ENCODE assay signal across 31 cellular contexts in the genomic region with DNA sequence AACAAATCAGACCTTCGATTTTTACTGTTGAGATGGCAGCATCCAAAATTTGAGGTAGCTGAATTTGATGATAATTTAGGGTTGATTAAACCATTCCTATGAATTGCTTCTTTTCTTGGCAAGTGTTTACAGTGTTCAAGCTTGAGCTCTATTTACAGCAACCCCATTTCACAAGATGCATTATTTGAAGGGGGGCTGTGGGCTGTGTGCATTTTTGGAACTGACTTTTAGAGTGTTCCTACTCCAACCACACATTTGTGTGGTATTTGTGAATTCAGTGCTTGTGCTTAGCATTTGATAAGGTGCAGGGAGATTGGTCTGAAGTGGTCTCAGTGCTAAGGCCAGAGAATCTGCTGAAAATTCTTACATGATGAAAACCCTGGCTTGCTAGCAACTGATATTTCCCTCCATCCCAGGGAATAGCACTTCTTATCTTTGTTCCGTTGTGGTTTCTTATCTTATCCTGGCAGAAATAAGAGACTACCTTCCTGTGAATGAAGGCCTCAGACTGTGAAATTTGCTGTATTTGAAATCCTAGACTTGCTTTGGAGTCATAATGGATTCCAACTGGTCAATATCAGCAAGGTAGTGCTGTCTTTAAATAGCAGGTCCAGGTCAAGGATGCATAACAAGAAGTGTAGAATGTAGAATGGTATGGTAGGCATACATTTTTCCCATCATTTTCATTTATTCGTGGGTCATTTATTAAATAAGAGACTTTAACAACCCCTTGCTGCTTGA.
DNase-seq lines count a peak whose midpoint lies in the region; ATAC-seq, FAIRE-seq and TF ChIP-seq lines count a peak whose summit lies in the region.
"Had no signal": no experiment of that assay in that cellular context is flagged by ENCODE, and none has a peak within 500 bp of the region (broad histone marks: within the 10 kb centered on the region; RNA-seq: fewer than 3 reads in every experiment).

No MANE protein-coding gene starts in this region.

- in situ Hi-C loops in K562 (cut with MboI): no loop called here

- DNase-seq in GDM1 (lab: John Stamatoyannopoulos, UW) (peak; percentile 21), OCI-M1 (lab: John Stamatoyannopoulos, UW) (peak; percentile 98), K562 (ENCODE audit: extremely low read depth in 1 of 4, low spot score in 3 of 4) (peak; percentile 30 to 90 (median 55)), iris pigment epithelial cell (ENCODE audit: low read depth) (peak; percentile 1), glutamatergic neuron (no peak)
- DNase-seq in effector memory CD8-positive, alpha-beta T cell: no peak
- DNase-seq: activated B cell treated with CpG ODN at 0.5 μM for 24 hours; activated CD4-positive, alpha-beta T cell treated with anti-CD3 and anti-CD28 coated beads, Interleukin-2, amount 50 U/mL, for 1 hour; activated gamma-delta T cell treated with Interleukin-2 at 50 U/mL for 16 hours; activated T-cell treated with anti-CD3 and anti-CD28 coated beads, Interleukin-2, amount 50 U/mL, for 4 hours; body of pancreas; CD8-positive, alpha-beta T cell; DMS153; foreskin melanocyte; naive B cell; NCI-H1092; NCI-H187 treated with DMSO at 0.1 percent for 48 hours; NCI-H2171 treated with DMSO at 0.1 percent for 48 hours; NCI-H524 treated with DMSO at 0.1 percent for 48 hours; NK-92 treated with Interleukin-12 subunit alpha and Interleukin-12 subunit beta, amount 100 ng/mL, for 24 hours; occipital lobe; Right ventricle myocardium superior; stomach had no signal

- peak overlapping the region; percentile 53; the same call in 2 of the 3 replicates for H3K27ac ChIP-seq in K562 (ENCODE audit: extremely low read depth, low read depth, low read length)
- H3K27ac ChIP-seq: body of pancreas, esophagus muscularis mucosa, hepatocyte, skin epidermis, stomach, tibial nerve had no signal

- no peak overlapping the region for H3K4me3 ChIP-seq in K562
- H3K4me3 ChIP-seq: body of pancreas, esophagus muscularis mucosa, hepatocyte, skin epidermis, stomach, tibial nerve had no signal

- POLR2A ChIA-PET in K562 (lab: Yijun Ruan, JAX): interaction anchor here (1.3 to 1.7 kb wide), 2 partner anchors 8 to 12 kb away, joined by 3 to 8 read pairs; no protein-coding TSS in a partner anchor

- peak overlapping the region; percentile 42 for H3K4me2 ChIP-seq in K562 (ENCODE audit: insufficient read depth, low read length)
- H3K4me2 ChIP-seq: hepatocyte had no signal

- no peaks in the 10 kb centered on the region for H3K4me1 Mint-ChIP-seq in effector memory CD8-positive, alpha-beta T cell (ENCODE audit: low read depth in 2 of 2)
- H3K4me1 Mint-ChIP-seq in glutamatergic neuron (ENCODE audit: low read depth, unreplicated experiment): peaks cover 7% of the 10 kb centered on the region
- H3K4me1 Mint-ChIP-seq: activated B cell treated with CpG ODN at 0.5 μM for 24 hours, B cell, naive B cell had no signal

- ATAC-seq in K562 (peak; percentile 87), GM21529 (IDR thresholded peaks at IDR 0.05; ENCODE audit: unreplicated experiment) (no peak), GM18498 (IDR thresholded peaks at IDR 0.05; ENCODE audit: unreplicated experiment) (no peak)
- no peak for ATAC-seq in effector memory CD8-positive, alpha-beta T cell (replicated peaks)
- ATAC-seq: activated T-cell treated with anti-CD3 and anti-CD28 coated beads, Interleukin-2, amount 50 U/mL, for 4 hours; body of pancreas; CD8-positive, alpha-beta T cell had no signal

- H3K36me3 Mint-ChIP-seq in effector memory CD8-positive, alpha-beta T cell (ENCODE audit: insufficient read depth): no peaks in the 10 kb centered on the region
- H3K36me3 Mint-ChIP-seq in glutamatergic neuron (ENCODE audit: unreplicated experiment): no peaks in the 10 kb centered on the region
- H3K36me3 Mint-ChIP-seq: CD8-positive, alpha-beta T cell; mesothelial cell of epicardium; naive B cell had no signal

- H2AFZ ChIP-seq in K562 (ENCODE audit: low read depth, low read length): 0 out of 2 replicates have a peak overlapping the region, but pooled peaks have one; percentile 10
- H2AFZ ChIP-seq: hepatocyte had no signal

- H4K20me1 ChIP-seq in K562 (replicated peaks; ENCODE audit: control insufficient read depth, insufficient read depth, low read length): no peaks in the 10 kb centered on the region

- TF ChIP-seq POLR2A in K562 (conservative IDR thresholded peaks at IDR 0.05): no peak

- peaks cover 7 to 32% of the 10 kb centered on the region in 2 experiments; a peak in 4 of 5 replicates for H3K4me1 ChIP-seq in K562 (replicated peaks in 1 of 2; ENCODE audit: control insufficient read depth in 2 of 2, insufficient read depth in 2 of 2, low read length in 2 of 2)
- H3K4me1 ChIP-seq: body of pancreas, esophagus muscularis mucosa, stomach, tibial nerve had no signal

- WGBS in K562 (ENCODE audit: insufficient coverage, low coverage, missing lambda C conversion rate): 0% methylated on average over 3 of the region's 3 CpGs

- no peaks in the 10 kb centered on the region for H3K79me2 ChIP-seq in K562 (ENCODE audit: control insufficient read depth, insufficient read depth, low read length)
- H3K79me2 ChIP-seq: hepatocyte had no signal

- no peak overlapping the region for H3K27ac Mint-ChIP-seq in effector memory CD8-positive, alpha-beta T cell
- H3K27ac Mint-ChIP-seq in glutamatergic neuron (ENCODE audit: unreplicated experiment): no peak overlapping the region
- H3K27ac Mint-ChIP-seq: activated B cell treated with CpG ODN at 0.5 μM for 24 hours; B cell; CD8-positive, alpha-beta T cell; mesothelial cell of epicardium; naive B cell had no signal

- no peaks in the 10 kb centered on the region for H3K36me3 ChIP-seq in K562 (ENCODE audit: control insufficient read depth, insufficient read depth, low read length)
- H3K36me3 ChIP-seq: esophagus muscularis mucosa, stomach, tibial nerve had no signal

- no peaks in the 10 kb centered on the region for H3K27me3 Mint-ChIP-seq in effector memory CD8-positive, alpha-beta T cell
- H3K27me3 Mint-ChIP-seq in glutamatergic neuron (ENCODE audit: unreplicated experiment): peaks cover 1% of the 10 kb centered on the region
- H3K27me3 Mint-ChIP-seq: activated B cell treated with CpG ODN at 0.5 μM for 24 hours, B cell, naive B cell had no signal

- H3K27me3 ChIP-seq in K562 (ENCODE audit: control insufficient read depth in 2 of 2, insufficient read depth in 2 of 2, low read length in 2 of 2): no peaks in the 10 kb centered on the region
- H3K27me3 ChIP-seq: body of pancreas, esophagus muscularis mucosa, hepatocyte, stomach, tibial nerve had no signal

- intact Hi-C loops in K562 (cut with micrococcal nuclease): loop anchor here (2.0 to 10.0 kb wide), 3 partner anchors 15 to 137 kb away; no protein-coding TSS in a partner anchor

- BruUV-seq in K562 (replicated peaks; lab: Mats Ljungman, UMichigan): no TSS peak

- peak; percentile 92 for FAIRE-seq in K562 (lab: Jason Lieb, UNC)

- no peaks in the 10 kb centered on the region for H3K9me1 ChIP-seq in K562 (ENCODE audit: control insufficient read depth, insufficient read depth, low read length)

- peaks cover 4 to 8% of the 10 kb centered on the region in 2 donors for H3K9me3 Mint-ChIP-seq in effector memory CD8-positive, alpha-beta T cell
- no peaks in the 10 kb centered on the region for H3K9me3 Mint-ChIP-seq in glutamatergic neuron (ENCODE audit: unreplicated experiment)
- H3K9me3 Mint-ChIP-seq: activated T-cell treated with anti-CD3 and anti-CD28 coated beads, Interleukin-2, amount 50 U/mL, for 4 hours; CD8-positive, alpha-beta T cell; mesothelial cell of epicardium had no signal

- TF ChIP-seq EP300 in K562 (IDR thresholded peaks at IDR 0.05; ENCODE audit: low read length): peak; percentile 99

- TF ChIP-seq RAD21 in K562 (CRISPR knock-in tag; conservative IDR thresholded peaks at IDR 0.05 in 1 of 2, IDR thresholded peaks at IDR 0.05 in 1 of 2): peak; percentile 14 to 37; a peak in 2 of 4 replicates

- H3K9ac ChIP-seq in K562 (ENCODE audit: insufficient read depth in 1 of 2, low read depth in 2 of 2, low read length in 2 of 2): 0 out of 4 replicates have a peak overlapping the region, but pooled peaks of 1 of the 2 experiments have one; percentile 6

- peaks cover 2% of the 10 kb centered on the region for H3K9me3 ChIP-seq in K562 (replicated peaks; ENCODE audit: control insufficient read depth, insufficient read depth, low read depth, low read length)
- H3K9me3 ChIP-seq: body of pancreas, esophagus muscularis mucosa, stomach, tibial nerve had no signal

- CTCF ChIA-PET in K562 (lab: Yijun Ruan, JAX; ENCODE audit: low intra/inter-chr PET ratio): no interaction called here

- H3K4me3 Mint-ChIP-seq in effector memory CD8-positive, alpha-beta T cell: no peak overlapping the region
- H3K4me3 Mint-ChIP-seq in glutamatergic neuron (ENCODE audit: unreplicated experiment): no peak overlapping the region
- H3K4me3 Mint-ChIP-seq: activated B cell treated with CpG ODN at 0.5 μM for 24 hours; activated T-cell treated with anti-CD3 and anti-CD28 coated beads, Interleukin-2, amount 50 U/mL, for 4 hours; B cell; CD8-positive, alpha-beta T cell; mesothelial cell of epicardium; naive B cell had no signal

- TF ChIP-seq CTCF in K562 (IDR thresholded peaks at IDR 0.05 in 2 of 3, conservative IDR thresholded peaks at IDR 0.05 in 1 of 3; ENCODE audit: insufficient read depth in 2 of 3, low read depth in 1 of 3, low read length in 3 of 3): no peak
- no peak for TF ChIP-seq CTCF in glutamatergic neuron (IDR thresholded peaks at IDR 0.05; ENCODE audit: partially characterized antibody, unreplicated experiment)

Comparison
In these comparisons a context has a peak if more than half of its experiments do, and no peak if none do; other contexts are left out.
1. DNase-seq: peak in GDM1 (single experiment), OCI-M1 (single experiment), K562 (4 of 4) and iris pigment epithelial cell (single experiment); none in effector memory CD8-positive, alpha-beta T cell (0 of 3) and glutamatergic neuron (single experiment).